20 cellular contexts compared by ENCODE assay signal in the genomic region with DNA sequence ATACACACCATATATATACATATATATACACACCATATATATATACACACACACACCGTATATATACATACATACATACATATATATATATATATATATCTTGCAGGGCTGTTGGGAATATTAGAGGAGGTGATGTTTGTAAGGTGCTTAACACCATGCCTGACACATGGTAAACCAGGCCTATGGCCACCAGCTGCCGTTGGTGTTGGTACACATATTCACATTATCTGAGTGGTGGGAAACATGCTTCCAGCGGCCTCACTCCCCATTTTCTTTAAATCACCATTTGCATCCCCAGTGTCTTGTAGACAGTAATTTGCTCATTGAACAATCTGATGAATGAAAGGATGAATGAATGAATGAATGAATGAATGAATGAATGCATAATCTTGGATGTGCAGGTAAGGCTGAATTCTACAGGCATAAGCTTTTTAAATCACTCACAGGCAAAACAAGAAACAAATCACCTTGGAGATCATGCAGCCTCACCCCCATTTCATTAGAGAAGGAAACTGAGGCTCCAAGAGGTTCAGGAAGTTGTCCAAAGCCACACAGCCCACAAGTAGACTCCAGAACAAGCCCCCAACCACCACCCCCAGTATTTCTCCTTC.
"Had no signal": no experiment of that assay in that cellular context is flagged by ENCODE, and none has a peak within 500 bp of the region (broad histone marks: within the 10 kb centered on the region; RNA-seq: fewer than 3 reads in every experiment).

No MANE protein-coding gene starts in this region.

- H2AFZ ChIP-seq: hepatocyte had no signal

- H3K79me2 ChIP-seq: hepatocyte had no signal

- H3K4me1 ChIP-seq: esophagus muscularis mucosa, foreskin keratinocyte, gastroesophageal sphincter, heart left ventricle, left lung, lower lobe of right lung had no signal

- H3K4me2 ChIP-seq: hepatocyte had no signal

- H3K4me3 ChIP-seq: coronary artery, dorsolateral prefrontal cortex, esophagus muscularis mucosa, gastroesophageal sphincter, heart left ventricle, hepatocyte, left lung, lower lobe of right lung, mucosa of descending colon had no signal

- FAIRE-seq: endothelial cell of umbilical vein, keratinocyte had no signal

- H3K9me3 ChIP-seq: esophagus muscularis mucosa, gastroesophageal sphincter, heart left ventricle, left lung, lower lobe of right lung, mucosa of descending colon had no signal

- ATAC-seq: foreskin keratinocyte, gastroesophageal sphincter, heart left ventricle, left cardiac atrium, left lung, left ventricle myocardium superior, lower lobe of right lung, mucosa of descending colon had no signal

- DNase-seq: dermis blood vessel endothelial cell; dorsolateral prefrontal cortex; effector CD4-positive, alpha-beta T cell; effector memory CD4-positive, alpha-beta T cell; foreskin keratinocyte; heart left ventricle; hypothalamus; immature natural killer cell; left cardiac atrium; left lung; left ventricle myocardium superior; lower lobe of right lung; mesenchymal stem cell; mucosa of descending colon had no signal

- H3K27me3 ChIP-seq: esophagus muscularis mucosa, gastroesophageal sphincter, left lung had no signal

- H3K27ac ChIP-seq: coronary artery, dorsolateral prefrontal cortex, esophagus muscularis mucosa, foreskin keratinocyte, gastroesophageal sphincter, heart left ventricle, hepatocyte, left lung, lower lobe of right lung had no signal

- H3K36me3 ChIP-seq: esophagus muscularis mucosa, gastroesophageal sphincter, heart left ventricle, left lung, lower lobe of right lung had no signal
